In the genomic region with DNA sequence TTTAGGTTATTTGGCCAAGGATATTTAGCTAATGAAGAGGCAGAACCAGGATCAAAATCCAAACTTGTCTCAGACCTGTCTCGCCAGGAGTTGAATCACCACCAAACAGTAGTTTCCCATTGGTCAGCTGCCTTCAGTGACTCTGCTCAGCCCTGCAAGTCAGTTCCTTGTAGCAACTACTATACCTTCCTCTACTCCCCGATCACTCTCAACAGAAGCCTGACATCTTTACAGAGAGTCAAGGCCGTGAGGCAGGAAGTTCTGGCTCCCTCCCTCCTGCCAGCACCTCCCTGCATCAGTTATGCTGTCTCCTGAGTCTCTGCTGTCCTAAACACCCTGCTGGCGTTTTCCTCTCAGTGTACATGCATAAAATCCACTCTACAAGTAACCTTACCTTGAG, we compare ENCODE assay signal across 2 cellular contexts.
TF ChIP-seq lines count a peak whose summit lies in the region.

No MANE protein-coding gene starts in this region.

TF ChIP-seq in IMR-90, 13 proteins besides CTCF, POLR2A, EP300 and RAD21:
- TF ChIP-seq FOS (IDR thresholded peaks at IDR 0.05; ENCODE audit: low read depth, low read length) (no peak), CHD1 (IDR thresholded peaks at IDR 0.05; ENCODE audit: low read depth, low read length) (no peak), RFX5 (IDR thresholded peaks at IDR 0.05; ENCODE audit: low read depth, low read length) (no peak), MAZ (IDR thresholded peaks at IDR 0.05; ENCODE audit: borderline replicate concordance, low read depth, low read length) (no peak), MXI1 (IDR thresholded peaks at IDR 0.05; ENCODE audit: borderline replicate concordance, low read depth, low read length) (no peak), NFE2L2 (IDR thresholded peaks at IDR 0.05; ENCODE audit: low read depth, low read length) (no peak), MAFK (IDR thresholded peaks at IDR 0.05; ENCODE audit: low read depth, low read length) (no peak), BHLHE40 (IDR thresholded peaks at IDR 0.05; ENCODE audit: low read depth, low read length) (no peak), SMC3 (IDR thresholded peaks at IDR 0.05; ENCODE audit: low read depth, low read length) (no peak), CEBPB (IDR thresholded peaks at IDR 0.05; ENCODE audit: low read depth, low read length) (no peak), RCOR1 (IDR thresholded peaks at IDR 0.05; ENCODE audit: insufficient replicate concordance, low read length) (no peak)
- TF ChIP-seq, protein P1, sequence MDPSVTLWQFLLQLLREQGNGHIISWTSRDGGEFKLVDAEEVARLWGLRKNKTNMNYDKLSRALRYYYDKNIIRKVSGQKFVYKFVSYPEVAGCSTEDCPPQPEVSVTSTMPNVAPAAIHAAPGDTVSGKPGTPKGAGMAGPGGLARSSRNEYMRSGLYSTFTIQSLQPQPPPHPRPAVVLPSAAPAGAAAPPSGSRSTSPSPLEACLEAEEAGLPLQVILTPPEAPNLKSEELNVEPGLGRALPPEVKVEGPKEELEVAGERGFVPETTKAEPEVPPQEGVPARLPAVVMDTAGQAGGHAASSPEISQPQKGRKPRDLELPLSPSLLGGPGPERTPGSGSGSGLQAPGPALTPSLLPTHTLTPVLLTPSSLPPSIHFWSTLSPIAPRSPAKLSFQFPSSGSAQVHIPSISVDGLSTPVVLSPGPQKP (IDR thresholded peaks at IDR 0.05; ENCODE audit: borderline replicate concordance, low read depth, low read length) = no peak
- TF ChIP-seq, protein P2, sequence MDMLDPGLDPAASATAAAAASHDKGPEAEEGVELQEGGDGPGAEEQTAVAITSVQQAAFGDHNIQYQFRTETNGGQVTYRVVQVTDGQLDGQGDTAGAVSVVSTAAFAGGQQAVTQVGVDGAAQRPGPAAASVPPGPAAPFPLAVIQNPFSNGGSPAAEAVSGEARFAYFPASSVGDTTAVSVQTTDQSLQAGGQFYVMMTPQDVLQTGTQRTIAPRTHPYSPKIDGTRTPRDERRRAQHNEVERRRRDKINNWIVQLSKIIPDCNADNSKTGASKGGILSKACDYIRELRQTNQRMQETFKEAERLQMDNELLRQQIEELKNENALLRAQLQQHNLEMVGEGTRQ (IDR thresholded peaks at IDR 0.05; ENCODE audit: low read depth, low read length) = no peak

TF ChIP-seq in K562, 482 proteins besides CTCF, POLR2A, EP300 and RAD21:
- TF ChIP-seq NCOA2 (IDR thresholded peaks at IDR 0.05; ENCODE audit: partially characterized antibody in 2 of 2) = no peak
- no peak for TF ChIP-seq ZNF445 (CRISPR knock-in tag; IDR thresholded peaks at IDR 0.05; ENCODE audit: low read depth)
- TF ChIP-seq ZNF134 (CRISPR knock-in tag; conservative IDR thresholded peaks at IDR 0.05) = no peak
- TF ChIP-seq PURB (CRISPR knock-in tag; IDR thresholded peaks at IDR 0.05; ENCODE audit: low read depth) = no peak
- no peak for TF ChIP-seq ZSCAN29 (IDR thresholded peaks at IDR 0.05)
- TF ChIP-seq, protein P3, sequence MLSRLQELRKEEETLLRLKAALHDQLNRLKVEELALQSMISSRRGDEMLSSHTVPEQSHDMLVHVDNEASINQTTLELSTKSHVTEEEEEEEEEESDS (CRISPR knock-in tag; IDR thresholded peaks at IDR 0.05) = no peak
- TF ChIP-seq NONO (IDR thresholded peaks at IDR 0.05; ENCODE audit: low read depth in 2 of 2, low read length in 1 of 2) = no peak
- no peak for TF ChIP-seq HES1 (IDR thresholded peaks at IDR 0.05; ENCODE audit: low read depth)
- no peak for TF ChIP-seq ZNF551 (CRISPR knock-in tag; IDR thresholded peaks at IDR 0.05)
- TF ChIP-seq ZNF316 (IDR thresholded peaks at IDR 0.05) = no peak
- no peak for TF ChIP-seq CBX3 (IDR thresholded peaks at IDR 0.05; ENCODE audit: borderline replicate concordance in 1 of 2, low read length in 2 of 2)
- no peak for TF ChIP-seq ZNF780A (CRISPR knock-in tag; IDR thresholded peaks at IDR 0.05)
- no peak for TF ChIP-seq NFRKB (IDR thresholded peaks at IDR 0.05; ENCODE audit: low read depth)
- no peak for TF ChIP-seq DDX20 (tag; IDR thresholded peaks at IDR 0.05; ENCODE audit: low read depth)
- no peak for TF ChIP-seq ZNF431 (CRISPR knock-in tag; IDR thresholded peaks at IDR 0.05)
- TF ChIP-seq HDAC2 (IDR thresholded peaks at IDR 0.05) = no peak
